ENCODE assay signal across 8 cellular contexts in genomic region chr6:158561247-158561884, GRCh38. TPM values are rescaled to one million over a fixed set of nuclear protein-coding genes. Genes with fewer than 3 reads are reported as not detected.
A peak's percentile ranks its signal among the peaks of the same experiment; 100 is the strongest.
DNase-seq lines count a peak whose midpoint lies in the region; TF ChIP-seq lines count a peak whose summit lies in the region.

No MANE protein-coding gene starts in this region.

- H2AK5ac ChIP-seq in H9 (ENCODE audit: insufficient read length, low read length), result no peak overlapping the region

- H3K4me1 ChIP-seq in H9 (ENCODE audit: insufficient read depth, low read length), result peaks cover 7% of the 10 kb centered on the region; the same call in 1 of the 2 replicates
- H3K4me1 ChIP-seq in skeletal muscle satellite cell (ENCODE audit: control insufficient read depth, insufficient read depth, low read length), result peaks cover 27% of the 10 kb centered on the region

- H3K4me2 ChIP-seq in H9 (ENCODE audit: insufficient read depth, insufficient read length, low read length), result peak overlapping the region; percentile 64
- peak overlapping the region; percentile 98 for H3K4me2 ChIP-seq in skeletal muscle satellite cell (ENCODE audit: low read length)

- H3K79me1 ChIP-seq in H9 (ENCODE audit: insufficient read depth, low read depth, low read length, poor library complexity, severe bottlenecking), result no peaks in the 10 kb centered on the region

- H2BK120ac ChIP-seq in H9 (ENCODE audit: low read depth, low read length, poor library complexity, severe bottlenecking), result no peak overlapping the region

- H3K36me3 ChIP-seq in skeletal muscle satellite cell (ENCODE audit: insufficient read depth, low read length), result no peaks in the 10 kb centered on the region

- no CpG with 5 or more reads among the region's 14 CpGs for WGBS in H9 (ENCODE audit: extremely low coverage, insufficient read length, low lambda C conversion rate)

- H3K79me2 ChIP-seq in H9 (ENCODE audit: insufficient read depth, low read length), result peaks cover 24% of the 10 kb centered on the region; the same call in 1 of the 2 replicates

- H3K14ac ChIP-seq in H9 (ENCODE audit: insufficient read depth, low read length), result no peak overlapping the region

- H3K27me3 ChIP-seq in H9 (ENCODE audit: insufficient read depth, low read length) (no peaks in the 10 kb centered on the region), skeletal muscle satellite cell (ENCODE audit: control insufficient read depth, insufficient read depth, low read length) (no peaks in the 10 kb centered on the region)

- no peak overlapping the region for H2BK15ac ChIP-seq in H9 (ENCODE audit: low read depth, low read length)

- peaks cover 4% of the 10 kb centered on the region for H3K23me2 ChIP-seq in H9 (ENCODE audit: insufficient read length, low read depth, low read length, poor library complexity, severe bottlenecking)

- H3K27me3 Mint-ChIP-seq in H9 (ENCODE audit: low read depth) (no peaks in the 10 kb centered on the region), glutamatergic neuron (ENCODE audit: unreplicated experiment) (peaks cover 17% of the 10 kb centered on the region)

- no peak overlapping the region for H3K56ac ChIP-seq in H9 (ENCODE audit: insufficient read length, low read depth, low read length)

- no peak overlapping the region for H3K18ac ChIP-seq in H9 (ENCODE audit: insufficient read length, low read depth, low read length)

- H3K4me3 ChIP-seq in WI38 (ENCODE audit: low read depth, low read length), result peak overlapping the region; percentile 86
- H3K4me3 ChIP-seq in skeletal muscle satellite cell (ENCODE audit: low read length), result peak overlapping the region; percentile 85

- peaks cover 34 to 35% of the 10 kb centered on the region in 2 experiments for H3K4me1 Mint-ChIP-seq in H9
- peaks cover 43% of the 10 kb centered on the region for H3K4me1 Mint-ChIP-seq in glutamatergic neuron (ENCODE audit: low read depth, unreplicated experiment)

- H3K9ac ChIP-seq in H9 (ENCODE audit: extremely low read depth, insufficient read length, low read length) (no peak overlapping the region), skeletal muscle satellite cell (ENCODE audit: low read depth, low read length) (peak overlapping the region; percentile 96)

- no peak overlapping the region for H2AFZ ChIP-seq in H9 (ENCODE audit: low read length)

- H3K27ac Mint-ChIP-seq in H9, result no peak overlapping the region; a peak in 1 of 7 replicates
- H3K27ac Mint-ChIP-seq in glutamatergic neuron (ENCODE audit: unreplicated experiment), result peak overlapping the region; percentile 92

- no peak overlapping the region for H4K91ac ChIP-seq in H9 (ENCODE audit: insufficient read length, low read depth, low read length)

- H3K9me3 Mint-ChIP-seq in H9, result no peaks in the 10 kb centered on the region
- peaks cover 18% of the 10 kb centered on the region for H3K9me3 Mint-ChIP-seq in glutamatergic neuron (ENCODE audit: unreplicated experiment)

- H2BK12ac ChIP-seq in H9 (ENCODE audit: insufficient read length, low read depth, low read length), result no peak overlapping the region

- no peak for TF ChIP-seq POLR2A in erythroblast (IDR thresholded peaks at IDR 0.05; ENCODE audit: low read length)

- H4K8ac ChIP-seq in H9 (replicated peaks; ENCODE audit: insufficient read length, low read depth, low read length), result no peak overlapping the region

- no peak for TF ChIP-seq CTCF in H9 (conservative IDR thresholded peaks at IDR 0.05)
- no peak for TF ChIP-seq CTCF in WI38 (IDR thresholded peaks at IDR 0.05; ENCODE audit: low read depth, low read length)
- TF ChIP-seq CTCF in glutamatergic neuron (IDR thresholded peaks at IDR 0.05; ENCODE audit: partially characterized antibody, unreplicated experiment), result no peak

- H3K9me3 ChIP-seq in H9 (ENCODE audit: control insufficient read depth, low read depth, low read length) (no peaks in the 10 kb centered on the region), skeletal muscle satellite cell (replicated peaks; ENCODE audit: low read length) (no peaks in the 10 kb centered on the region)

- H4K5ac ChIP-seq in H9 (ENCODE audit: insufficient read length, low read depth, low read length), result no peak overlapping the region

- no peak overlapping the region for H2BK5ac ChIP-seq in H9 (ENCODE audit: insufficient read length, low read length)

- H3K4ac ChIP-seq in H9 (ENCODE audit: low read depth, low read length), result no peak overlapping the region

- H3K36me3 Mint-ChIP-seq in H9 (ENCODE audit: insufficient read depth in 1 of 3, low read depth in 3 of 3) (peaks cover 0 to 6% (median 0%) of the 10 kb centered on the region in 3 experiments; a peak in 3 of 7 replicates), glutamatergic neuron (ENCODE audit: unreplicated experiment) (no peaks in the 10 kb centered on the region)

- no peak overlapping the region for H3K27ac ChIP-seq in H9 (ENCODE audit: insufficient read length, low read depth, low read length)

- H3K23ac ChIP-seq in H9 (ENCODE audit: insufficient read length, low read depth, low read length), result no peak overlapping the region

- no peaks in the 10 kb centered on the region for H4K20me1 ChIP-seq in H9 (ENCODE audit: control insufficient read depth, insufficient read depth, insufficient read length)

- DNase-seq in H9 (no peak), glutamatergic neuron (no peak), erythroblast (lab: John Stamatoyannopoulos, UW) (no peak), H4 (ENCODE audit: low spot score) (no peak)
- DNase-seq in activated CD4-positive, CD25-positive, alpha-beta regulatory T cell (lab: John Stamatoyannopoulos, UW), result no peak
- no peak for DNase-seq in stimulated activated CD4-positive, alpha-beta T cell treated with anti-CD3 and anti-CD28 coated beads, Interleukin-15, amount 100 ng/mL, for 24 hours

- no peak overlapping the region for H2BK20ac ChIP-seq in H9 (ENCODE audit: low read depth, low read length, poor library complexity, severe bottlenecking)

- H3K4me3 Mint-ChIP-seq in H9, result peak overlapping the region; percentile 86 to 93
- H3K4me3 Mint-ChIP-seq in glutamatergic neuron (ENCODE audit: unreplicated experiment), result peak overlapping the region; percentile 97

- no peak overlapping the region for H3T11ph ChIP-seq in H9 (ENCODE audit: low read length)

RNA-seq across cellular contexts. Expression of gene TMEM181, which starts 1.5 kb away (rescaled TPM):
- total RNA-seq in H9 (2021) (23.7 and 24.4 TPM in 2 replicates), glutamatergic neuron (ENCODE audit: unreplicated experiment) (44.3 TPM)
- total RNA-seq in skeletal muscle satellite cell (2012; rRNA removed), result 34.0 and 34.5 TPM in 2 replicates
- 16.1 and 18.8 TPM in 2 replicates for total RNA-seq in H4 (2014; rRNA removed; shearing (Covaris generic))
